Comparison of ENCODE assay signal across 1 cellular context in genomic region chr1:234955107-234955731, GRCh38.
TF ChIP-seq lines count a peak whose summit lies in the region.

No MANE protein-coding gene starts in this region.

TF ChIP-seq in GM12878, 131 proteins besides CTCF, POLR2A, EP300 and RAD21 (continued from another document):
- TF ChIP-seq HSF1 (IDR thresholded peaks at IDR 0.05; ENCODE audit: low read depth, low read length) (no peak), IRF3 (IDR thresholded peaks at IDR 0.05) (no peak), ZNF687 (IDR thresholded peaks at IDR 0.05) (peak; percentile 92), EED (IDR thresholded peaks at IDR 0.05; ENCODE audit: low read depth) (peak; percentile 85), USF2 (IDR thresholded peaks at IDR 0.05; ENCODE audit: borderline replicate concordance, low read depth, low read length) (no peak), IKZF1 (conservative IDR thresholded peaks at IDR 0.05) (peak; percentile 95), ASH2L (IDR thresholded peaks at IDR 0.05; ENCODE audit: borderline replicate concordance, low read depth) (no peak), NRF1 (conservative IDR thresholded peaks at IDR 0.05; ENCODE audit: low read depth, low read length) (no peak), YBX1 (IDR thresholded peaks at IDR 0.05) (no peak), PAX5 (IDR thresholded peaks at IDR 0.05; ENCODE audit: borderline replicate concordance, low read depth, low read length) (no peak; the same call in 1 of the 2 replicates), MEF2B (IDR thresholded peaks at IDR 0.05; ENCODE audit: partially characterized antibody, poor library complexity, severe bottlenecking) (peak; percentile 92), IRF5 (IDR thresholded peaks at IDR 0.05; ENCODE audit: borderline replicate concordance) (no peak), TCF12 (IDR thresholded peaks at IDR 0.05; ENCODE audit: low read depth, low read length) (peak; percentile 79; the same call in 1 of the 2 replicates), WRNIP1 (IDR thresholded peaks at IDR 0.05; ENCODE audit: borderline replicate concordance, low read depth, low read length) (no peak), KLF5 (IDR thresholded peaks at IDR 0.05; ENCODE audit: partially characterized antibody) (no peak), REST (IDR thresholded peaks at IDR 0.05; ENCODE audit: low read depth, low read length) (no peak), ETV6 (conservative IDR thresholded peaks at IDR 0.05 in 1 of 2, IDR thresholded peaks at IDR 0.05 in 1 of 2; ENCODE audit: borderline replicate concordance in 1 of 2, low read depth in 1 of 2) (peak in 1 of 2 experiments; percentile 5; a peak in 1 of 4 replicates), GABPA (IDR thresholded peaks at IDR 0.05; ENCODE audit: low read depth) (no peak), BRCA1 (IDR thresholded peaks at IDR 0.05; ENCODE audit: low read depth, low read length) (no peak), STAT3 (IDR thresholded peaks at IDR 0.05; ENCODE audit: low read depth, low read length) (no peak), ATF7 (IDR thresholded peaks at IDR 0.05; ENCODE audit: low read depth) (no peak), TBL1XR1 (IDR thresholded peaks at IDR 0.05; ENCODE audit: low read depth, low read length) (0 out of 2 replicates have a peak, but pooled peaks have one; percentile 32), JUNB (IDR thresholded peaks at IDR 0.05) (no peak), SIX5 (IDR thresholded peaks at IDR 0.05; ENCODE audit: low read depth, low read length, severe bottlenecking) (no peak), CBX3 (IDR thresholded peaks at IDR 0.05; ENCODE audit: borderline replicate concordance, low read depth) (no peak), ZNF384 (IDR thresholded peaks at IDR 0.05; ENCODE audit: borderline replicate concordance, low read depth, low read length) (no peak; the same call in 1 of the 2 replicates), CHD4 (IDR thresholded peaks at IDR 0.05) (no peak), E2F8 (IDR thresholded peaks at IDR 0.05; ENCODE audit: low read depth, partially characterized antibody) (no peak), PAX8 (IDR thresholded peaks at IDR 0.05) (no peak), NR2C1 (IDR thresholded peaks at IDR 0.05) (peak; percentile 63), MYB (IDR thresholded peaks at IDR 0.05; ENCODE audit: borderline replicate concordance, low read depth, low read length) (no peak), SUPT20H (IDR thresholded peaks at IDR 0.05; ENCODE audit: borderline replicate concordance, control insufficient read depth, low read depth, low read length) (no peak), CREM (IDR thresholded peaks at IDR 0.05; ENCODE audit: low read depth) (no peak), POU2F2 (IDR thresholded peaks at IDR 0.05; ENCODE audit: borderline replicate concordance, low read depth, low read length) (no peak), EZH2 (IDR thresholded peaks at IDR 0.05; ENCODE audit: borderline replicate concordance, control insufficient read depth, low read depth, low read length) (no peak), MYC (IDR thresholded peaks at IDR 0.05; ENCODE audit: insufficient read depth, insufficient read length, insufficient replicate concordance, low read length, severe bottlenecking) (no peak), FOXK2 (IDR thresholded peaks at IDR 0.05) (no peak), PRDM15 (CRISPR knock-in tag; IDR thresholded peaks at IDR 0.05) (no peak)
